8 cellular contexts compared by ENCODE assay signal in the genomic region with DNA sequence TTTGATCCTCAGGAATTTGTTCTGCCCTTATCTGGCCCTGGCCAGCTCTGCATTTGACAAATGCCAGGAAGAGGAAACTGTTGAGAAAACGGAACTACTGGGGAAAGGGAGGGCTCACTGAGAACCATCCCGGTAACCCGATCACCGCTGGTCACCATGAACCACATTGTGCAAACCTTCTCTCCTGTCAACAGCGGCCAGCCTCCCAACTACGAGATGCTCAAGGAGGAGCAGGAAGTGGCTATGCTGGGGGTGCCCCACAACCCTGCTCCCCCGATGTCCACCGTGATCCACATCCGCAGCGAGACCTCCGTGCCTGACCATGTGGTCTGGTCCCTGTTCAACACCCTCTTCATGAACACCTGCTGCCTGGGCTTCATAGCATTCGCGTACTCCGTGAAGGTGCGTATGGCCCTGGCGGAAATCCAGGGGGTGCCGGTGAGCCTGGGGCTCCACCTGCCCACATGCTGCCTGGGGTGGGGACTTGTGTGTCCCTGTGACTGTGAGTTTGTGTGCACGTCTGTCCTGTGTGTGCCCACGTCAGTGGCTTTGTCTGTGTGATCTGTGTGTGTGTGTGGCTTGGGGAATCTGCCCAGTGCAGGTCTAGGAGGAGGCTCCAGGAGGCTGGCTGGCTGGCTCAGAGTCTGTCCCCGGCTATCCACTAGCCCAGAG. TPM values are rescaled to one million over a fixed set of nuclear protein-coding genes. Genes with fewer than 3 reads are reported as not detected.
DNase-seq lines count a peak whose midpoint lies in the region; FAIRE-seq and TF ChIP-seq lines count a peak whose summit lies in the region.
"Not testable (repeated sequence)": the region's sequence is repeated elsewhere in the genome, so short reads cannot be mapped to it uniquely, and the experiment has no call there.

No MANE protein-coding gene starts in this region.

- not testable (repeated sequence) for H3K9me3 Mint-ChIP-seq in immature natural killer cell

- WGBS in HUES64: 32% methylated on average over 18 of the region's 20 CpGs
- WGBS in ovary, 3 donors: 0 to 1% (median 0%) methylated on average over 16 to 20 of the region's 20 CpGs
- WGBS in tibial nerve, 2 donors: 0% methylated on average over 6 to 9 of the region's 20 CpGs

- not testable (repeated sequence) for FAIRE-seq in RCC 7860 (lab: Jason Lieb, UNC)

- TF ChIP-seq POLR2A in ovary (IDR thresholded peaks at IDR 0.05) (peak; percentile 80), tibial nerve (IDR thresholded peaks at IDR 0.05) (peak; percentile 67 to 75)

- peaks cover 2 to 26% (median 5%) of the 10 kb centered on the region in 3 donors for H3K27me3 Mint-ChIP-seq in immature natural killer cell (ENCODE audit: low read depth in 3 of 3)

- H3K4me1 Mint-ChIP-seq in immature natural killer cell: peaks cover 61 to 64% of the 10 kb centered on the region in 2 donors

- H3K4me3 ChIP-seq in HUES64 (ENCODE audit: low read length) (peak overlapping the region; percentile 49), duodenal mucosa (ENCODE audit: low read depth in 1 of 2, low read length in 2 of 2) (peak overlapping the region; percentile 57 to 72), ovary (peak overlapping the region; percentile 46), tibial nerve (peak overlapping the region; percentile 33 to 58 (median 48))

- H3K27ac ChIP-seq in HUES64 (ENCODE audit: low read depth, low read length): peak overlapping the region; percentile 70
- H3K27ac ChIP-seq in duodenal mucosa (ENCODE audit: low read depth, low read length): peak overlapping the region; percentile 89
- peak overlapping the region; percentile 83 to 92 for H3K27ac ChIP-seq in ovary
- peak overlapping the region; percentile 73 to 94 (median 87) for H3K27ac ChIP-seq in tibial nerve

- TF ChIP-seq CTCF in ovary (IDR thresholded peaks at IDR 0.05): not testable (repeated sequence)
- TF ChIP-seq CTCF in tibial nerve (IDR thresholded peaks at IDR 0.05): peak in 4 of 5 experiments; percentile 12 to 38 (median 28)

- H3K36me3 Mint-ChIP-seq in immature natural killer cell: not testable (repeated sequence)

- peak overlapping the region; percentile 95 to 97 (median 97) for H3K27ac Mint-ChIP-seq in immature natural killer cell

- H3K4me1 ChIP-seq in HUES64 (ENCODE audit: insufficient read depth, low read length): peaks cover 58% of the 10 kb centered on the region
- peaks cover 11 to 34% of the 10 kb centered on the region in 2 donors for H3K4me1 ChIP-seq in duodenal mucosa (ENCODE audit: control insufficient read depth in 1 of 2, insufficient read depth in 2 of 2, low read length in 2 of 2)
- peaks cover 15% of the 10 kb centered on the region for H3K4me1 ChIP-seq in ovary (ENCODE audit: insufficient read depth)
- H3K4me1 ChIP-seq in tibial nerve: peaks cover 0 to 62% (median 39%) of the 10 kb centered on the region in 4 donors

- peak overlapping the region; percentile 90 to 99 (median 92) for H3K4me3 Mint-ChIP-seq in immature natural killer cell

- DNase-seq in ELF-1 (ENCODE audit: low read depth, low spot score) (peak; percentile 87), RCC 7860 (ENCODE audit: low spot score) (peak; percentile 21), immature natural killer cell (peak; percentile 80 to 82 (median 80)), ovary (peak; percentile 75 to 87 (median 81)), tibial nerve (ENCODE audit: low spot score in 2 of 2) (peak; percentile 77)
- peak; percentile 66 to 69 for DNase-seq in activated T-cell treated with anti-CD3 and anti-CD28 coated beads, Interleukin-2, amount 50 U/mL, for 48 hours

- intact Hi-C loops in ovary (cut with DNase I): loop anchor here (5.0 to 10.0 kb wide), 4 partner anchors 49 to 139 kb away; partner anchors contain the start of genes BET1L (in 1 of the 4), PSMD13 (in 1 of the 4), RIC8A (in 1 of the 4) and SIRT3 (in 1 of the 4)

- not testable (repeated sequence) for H3K27me3 ChIP-seq in HUES64 (ENCODE audit: insufficient read depth, low read length); duodenal mucosa (ENCODE audit: control insufficient read depth in 1 of 2, insufficient read depth in 2 of 2, low read length in 2 of 2); ovary; tibial nerve

- peak; percentile 78 for TF ChIP-seq EP300 in ovary (IDR thresholded peaks at IDR 0.05)
- TF ChIP-seq EP300 in tibial nerve (IDR thresholded peaks at IDR 0.05): peak in 1 of 2 donors; percentile 92

- H3K36me3 ChIP-seq in HUES64 (ENCODE audit: insufficient read depth, low read length); duodenal mucosa (ENCODE audit: control insufficient read depth in 1 of 2, insufficient read depth in 2 of 2, low read length in 2 of 2); ovary; tibial nerve: not testable (repeated sequence)

- H3K9ac ChIP-seq in HUES64 (ENCODE audit: low read depth, low read length) (0 out of 2 replicates have a peak overlapping the region, but pooled peaks have one; percentile 42), duodenal mucosa (ENCODE audit: low read depth in 1 of 2, low read length in 2 of 2) (peak overlapping the region; percentile 60 to 63)

- not testable (repeated sequence) for H3K9me3 ChIP-seq in HUES64 (ENCODE audit: insufficient read depth, low read depth, low read length); duodenal mucosa (ENCODE audit: control insufficient read depth in 1 of 2, low read length in 2 of 2); ovary; tibial nerve

RNA-seq across cellular contexts. Expression of gene IFITM2, which starts 0.6 kb away (rescaled TPM):
- 152 TPM for polyA plus RNA-seq in HUES64 (2013, experiment 1 of 2)
- polyA plus RNA-seq in HUES64 (2013, experiment 2 of 2): 233 TPM
- 1,000 to 10,000 TPM; 4,348 to 7,867 (median 6,958) TPM for polyA plus RNA-seq in immature natural killer cell
- 1,000 to 10,000 TPM in 1 of 7 donors, 100 to 1,000 TPM in 6; 207 to 1,149 (median 546) TPM for total RNA-seq in ovary
- polyA plus RNA-seq in ovary: 100 to 1,000 TPM; 306 to 616 TPM
- 100 to 1,000 TPM; 258 to 624 (median 292) TPM for total RNA-seq in tibial nerve

RNA-seq across cellular contexts. Expression of gene IFITM1, which starts 5.7 kb away (rescaled TPM):
- 343 TPM for polyA plus RNA-seq in HUES64 (2013, experiment 1 of 2)
- 396 TPM for polyA plus RNA-seq in HUES64 (2013, experiment 2 of 2)
- 1,000 to 10,000 TPM; 2,792 to 4,533 (median 3,562) TPM for polyA plus RNA-seq in immature natural killer cell
- total RNA-seq in ovary: 100 to 1,000 TPM; 317 to 760 (median 496) TPM
- polyA plus RNA-seq in ovary: 100 to 1,000 TPM; 211 to 748 TPM
- total RNA-seq in tibial nerve: 100 to 1,000 TPM; 216 to 431 (median 256) TPM

RNA-seq across cellular contexts. Expression of gene IFITM5, which starts 8.8 kb away (rescaled TPM):
- not detected for polyA plus RNA-seq in HUES64 (2013, experiment 1 of 2)
- not detected for polyA plus RNA-seq in HUES64 (2013, experiment 2 of 2)
- polyA plus RNA-seq in immature natural killer cell (not detected), ovary (not detected)
- total RNA-seq in ovary (not detected), tibial nerve (not detected)

RNA-seq across cellular contexts. Expression of gene IFITM3, which starts 12.5 kb away (rescaled TPM):
- polyA plus RNA-seq in HUES64 (2013, experiment 1 of 2): 177 TPM
- polyA plus RNA-seq in HUES64 (2013, experiment 2 of 2): 210 TPM
- 100 to 1,000 TPM; 138 to 675 (median 423) TPM for polyA plus RNA-seq in immature natural killer cell
- total RNA-seq in ovary: 1,000 to 10,000 TPM in 2 of 7 donors, 100 to 1,000 TPM in 5; 150 to 1,394 (median 665) TPM
- 1,000 to 10,000 TPM in 1 of 2 donors, 100 to 1,000 TPM in 1; 506 to 1,096 TPM for polyA plus RNA-seq in ovary
- 100 to 1,000 TPM; 258 to 816 (median 325) TPM for total RNA-seq in tibial nerve

RNA-seq across cellular contexts. Expression of gene PGGHG, which starts 19.2 kb away (rescaled TPM):
- 16.6 TPM for polyA plus RNA-seq in HUES64 (2013, experiment 1 of 2)
- polyA plus RNA-seq in HUES64 (2013, experiment 2 of 2): 19.9 TPM
- polyA plus RNA-seq in immature natural killer cell (10 to 100 TPM in 2 of 3 donors, 1 to 10 TPM in 1; 8.1 to 17.4 (median 11.4) TPM), ovary (1 to 10 TPM in 1 of 2 donors, under 1 TPM in 1; 0.25 to 6.1 TPM)
- total RNA-seq in ovary (10 to 100 TPM in 4 of 7 donors, 1 to 10 TPM in 3; 3.3 to 21.3 (median 10.6) TPM), tibial nerve (100 to 1,000 TPM in 1 of 4 donors, 10 to 100 TPM in 3; 43.7 to 166 (median 55.6) TPM)

Comparison
In these comparisons a context has a peak if more than half of its experiments do, and no peak if none do; other contexts are left out.
1. Peak in every context shown above with its lines: DNase-seq, H3K4me3 ChIP-seq and H3K27ac ChIP-seq.
2. DNase-seq: peak in every context shown above with its lines; median percentile 87 in ELF-1; 81 in ovary; 80 in immature natural killer cell; 77 in tibial nerve; 68 in activated T-cell treated with anti-CD3 and anti-CD28 coated beads, Interleukin-2, amount 50 U/mL, for 48 hours; 21 in RCC 7860.